ENCODE assay signal across 8 cellular contexts in genomic region chr6:149567194-149567586, GRCh38. TPM values are rescaled to one million over a fixed set of nuclear protein-coding genes. Genes with fewer than 3 reads are reported as not detected.
A peak's percentile ranks its signal among the peaks of the same experiment; 100 is the strongest.
DNase-seq lines count a peak whose midpoint lies in the region; ATAC-seq, FAIRE-seq and TF ChIP-seq lines count a peak whose summit lies in the region.

No MANE protein-coding gene starts in this region.

- no peak for FAIRE-seq in keratinocyte (lab: Jason Lieb, UNC)

- POLR2A ChIA-PET in activated CD8-positive, alpha-beta T cell treated with anti-CD3 and anti-CD28 coated beads, Interleukin-2, amount 10 ng/mL, durations not matched to agents 7 days and 5 days (lab: Charles Lee): no interaction called here

- 27% methylated on average over 12 of the region's 12 CpGs for WGBS in suprapubic skin

- no peak for TF ChIP-seq POLR2A in suprapubic skin (IDR thresholded peaks at IDR 0.05)

- H3K27ac ChIP-seq in keratinocyte (ENCODE audit: control insufficient read depth, insufficient read depth, low read length) (peak overlapping the region; percentile 82), suprapubic skin (peak overlapping the region; percentile 93)

- dilution Hi-C loops in keratinocyte (cut with MboI; ENCODE audit: extremely low pct_ligation_motif_present, low sequenced_read_pairs): no loop called here

- peaks cover 26% of the 10 kb centered on the region for H3K4me1 ChIP-seq in keratinocyte (ENCODE audit: control insufficient read depth, extremely low read depth, insufficient read depth, low read length)
- H3K4me1 ChIP-seq in suprapubic skin: peaks cover 20% of the 10 kb centered on the region

- H2AFZ ChIP-seq in keratinocyte (ENCODE audit: control insufficient read depth, low read length): peak overlapping the region; percentile 12

- H3K79me2 ChIP-seq in keratinocyte (ENCODE audit: control insufficient read depth, insufficient read depth, low read length): peaks cover 41% of the 10 kb centered on the region

- H3K36me3 ChIP-seq in keratinocyte (ENCODE audit: control insufficient read depth in 2 of 2, extremely low read depth in 1 of 2, insufficient read depth in 2 of 2, low read length in 2 of 2): no peaks in the 10 kb centered on the region
- no peaks in the 10 kb centered on the region for H3K36me3 ChIP-seq in suprapubic skin

- H3K4me3 ChIP-seq in keratinocyte (ENCODE audit: control insufficient read depth in 2 of 3, extremely low read depth in 1 of 3, insufficient read depth in 2 of 3, low read depth in 1 of 3, low read length in 3 of 3) (peak overlapping the region; percentile 65 to 93 (median 85)), suprapubic skin (peak overlapping the region; percentile 86)

- H3K4me3 Mint-ChIP-seq in T-helper 1 cell treated with Interleukin-12 subunit alpha and Interleukin-12 subunit beta and Interleukin-4 antibody, amounts not matched to agents 30 μg/mL and 1 μg/mL, for 36 hours: peak overlapping the region; percentile 87
- peak overlapping the region; percentile 95 for H3K4me3 Mint-ChIP-seq in activated CD8-positive, alpha-beta T cell treated with anti-CD3 and anti-CD28 coated beads, Interleukin-2, amount 10 ng/mL, durations not matched to agents 7 days and 5 days

- no peaks in the 10 kb centered on the region for H3K27me3 ChIP-seq in keratinocyte (ENCODE audit: control insufficient read depth, extremely low read depth, insufficient read depth, low read length)
- H3K27me3 ChIP-seq in suprapubic skin: no peaks in the 10 kb centered on the region

- peaks cover 16% of the 10 kb centered on the region for H3K4me1 Mint-ChIP-seq in T-helper 1 cell treated with Interleukin-12 subunit alpha and Interleukin-12 subunit beta and Interleukin-4 antibody, amounts not matched to agents 30 μg/mL and 1 μg/mL, for 36 hours (ENCODE audit: low read depth)
- peaks cover 24% of the 10 kb centered on the region for H3K4me1 Mint-ChIP-seq in activated CD8-positive, alpha-beta T cell treated with anti-CD3 and anti-CD28 coated beads, Interleukin-2, amount 10 ng/mL, durations not matched to agents 7 days and 5 days (ENCODE audit: low read depth)

- no peaks in the 10 kb centered on the region for H3K9me3 Mint-ChIP-seq in T-helper 1 cell treated with Interleukin-12 subunit alpha and Interleukin-12 subunit beta and Interleukin-4 antibody, amounts not matched to agents 30 μg/mL and 1 μg/mL, for 36 hours
- H3K9me3 Mint-ChIP-seq in activated CD8-positive, alpha-beta T cell treated with anti-CD3 and anti-CD28 coated beads, Interleukin-2, amount 10 ng/mL, durations not matched to agents 7 days and 5 days (ENCODE audit: insufficient read depth): no peaks in the 10 kb centered on the region

- TF ChIP-seq CTCF in keratinocyte (optimal IDR thresholded peaks at IDR 0.05 in 1 of 3, IDR thresholded peaks at IDR 0.05 in 1 of 3, conservative IDR thresholded peaks at IDR 0.05 in 1 of 3; ENCODE audit: extremely low read depth in 1 of 3, insufficient read depth in 2 of 3, low read length in 3 of 3) (no peak), suprapubic skin (IDR thresholded peaks at IDR 0.05) (no peak)

- no peaks in the 10 kb centered on the region for H3K36me3 Mint-ChIP-seq in T-helper 1 cell treated with Interleukin-12 subunit alpha and Interleukin-12 subunit beta and Interleukin-4 antibody, amounts not matched to agents 30 μg/mL and 1 μg/mL, for 36 hours (ENCODE audit: low read depth)
- H3K36me3 Mint-ChIP-seq in activated CD8-positive, alpha-beta T cell treated with anti-CD3 and anti-CD28 coated beads, Interleukin-2, amount 10 ng/mL, durations not matched to agents 7 days and 5 days (ENCODE audit: low read depth): no peaks in the 10 kb centered on the region

- no peak for DNase-seq in T-helper 1 cell
- no peak for DNase-seq in activated CD8-positive, alpha-beta T cell treated with anti-CD3 and anti-CD28 coated beads, Interleukin-2, amount 10 ng/mL, durations not matched to agents 7 days and 5 days
- DNase-seq in keratinocyte (ENCODE audit: low read depth, low spot score): no peak
- DNase-seq in suprapubic skin (ENCODE audit: low spot score in 2 of 2): no peak
- DNase-seq in Kasumi-1 (lab: John Stamatoyannopoulos, UW): no peak
- no peak for DNase-seq in GDM1 (lab: John Stamatoyannopoulos, UW)
- no peak for DNase-seq in DMS 273 treated with DMSO at 0.1 percent for 48 hours (lab: John Stamatoyannopoulos, UW)

- TF ChIP-seq EP300 in suprapubic skin (IDR thresholded peaks at IDR 0.05): no peak

- peak overlapping the region; percentile 97 for H3K4me2 ChIP-seq in keratinocyte (ENCODE audit: control insufficient read depth, extremely low read depth, insufficient read depth, low read depth, low read length)

- CTCF ChIA-PET in activated CD8-positive, alpha-beta T cell treated with anti-CD3 and anti-CD28 coated beads, Interleukin-2, amount 10 ng/mL, durations not matched to agents 7 days and 5 days (lab: Charles Lee): no interaction called here

- no peaks in the 10 kb centered on the region for H3K9me1 ChIP-seq in keratinocyte (ENCODE audit: control insufficient read depth, extremely low read depth, insufficient read depth, low read length)

- H3K27ac Mint-ChIP-seq in T-helper 1 cell treated with Interleukin-12 subunit alpha and Interleukin-12 subunit beta and Interleukin-4 antibody, amounts not matched to agents 30 μg/mL and 1 μg/mL, for 36 hours: no peak overlapping the region
- H3K27ac Mint-ChIP-seq in activated CD8-positive, alpha-beta T cell treated with anti-CD3 and anti-CD28 coated beads, Interleukin-2, amount 10 ng/mL, durations not matched to agents 7 days and 5 days: peak overlapping the region; percentile 88

- no peak for ATAC-seq in activated CD8-positive, alpha-beta T cell treated with anti-CD3 and anti-CD28 coated beads, Interleukin-2, amount 10 ng/mL, durations not matched to agents 7 days and 5 days

- H3K9ac ChIP-seq in keratinocyte (ENCODE audit: control insufficient read depth, extremely low read depth, insufficient read depth, low read length): peak overlapping the region; percentile 92

- peaks cover 6% of the 10 kb centered on the region for H3K27me3 Mint-ChIP-seq in T-helper 1 cell treated with Interleukin-12 subunit alpha and Interleukin-12 subunit beta and Interleukin-4 antibody, amounts not matched to agents 30 μg/mL and 1 μg/mL, for 36 hours (ENCODE audit: low read depth)
- no peaks in the 10 kb centered on the region for H3K27me3 Mint-ChIP-seq in activated CD8-positive, alpha-beta T cell treated with anti-CD3 and anti-CD28 coated beads, Interleukin-2, amount 10 ng/mL, durations not matched to agents 7 days and 5 days (ENCODE audit: low read depth)

- H3K9me3 ChIP-seq in keratinocyte (ENCODE audit: control insufficient read depth, low read depth, low read length): no peaks in the 10 kb centered on the region
- no peaks in the 10 kb centered on the region for H3K9me3 ChIP-seq in suprapubic skin

- no peaks in the 10 kb centered on the region for H4K20me1 ChIP-seq in keratinocyte (ENCODE audit: control insufficient read depth, extremely low read depth, insufficient read depth, low read length)

RNA-seq across cellular contexts. Expression of gene GINM1, which starts 1.0 kb away (rescaled TPM):
- 10 to 100 TPM; 17.8 to 18.6 TPM for total RNA-seq in activated CD8-positive, alpha-beta T cell treated with anti-CD3 and anti-CD28 coated beads, Interleukin-2, amount 10 ng/mL, durations not matched to agents 7 days and 5 days
- 16.4 to 29.7 TPM (median 28.9 TPM) in 3 replicates for polyA plus RNA-seq in keratinocyte
- polyA plus RNA-seq in keratinocyte (2011; ENCODE audit: low read depth): 18.8 TPM
- 18.5 and 29.4 TPM in 2 replicates for polyA plus RNA-seq in keratinocyte (2011; cell fraction: cytosol; rRNA removed)
- 20.3 and 26.7 TPM in 2 replicates for polyA plus RNA-seq in keratinocyte (2011; cell fraction: nucleus; rRNA removed)
- polyA plus RNA-seq in keratinocyte (2012; ENCODE audit: low replicate concordance): 27.3 and 29.2 TPM in 2 replicates
- polyA minus RNA-seq in keratinocyte: 4.5 to 9.9 TPM (median 5.6 TPM) in 3 replicates
- 16.7 TPM for polyA minus RNA-seq in keratinocyte (2011; cell fraction: cytosol; rRNA and poly(A)+ RNA removed)
- 10.1 and 16.3 TPM in 2 replicates for polyA minus RNA-seq in keratinocyte (2011; cell fraction: nucleus; rRNA and poly(A)+ RNA removed)
- 10 to 100 TPM; 24.9 to 43.8 (median 34.4) TPM for total RNA-seq in suprapubic skin

RNA-seq across cellular contexts. Expression of gene PPIL4, which starts 21.3 kb away (rescaled TPM):
- 10 to 100 TPM; 17.4 to 18.5 TPM for total RNA-seq in activated CD8-positive, alpha-beta T cell treated with anti-CD3 and anti-CD28 coated beads, Interleukin-2, amount 10 ng/mL, durations not matched to agents 7 days and 5 days
- 6.0 to 14.0 TPM (median 6.9 TPM) in 3 replicates for polyA plus RNA-seq in keratinocyte
- 64.2 TPM for polyA plus RNA-seq in keratinocyte (2011; ENCODE audit: low read depth)
- 5.8 and 7.9 TPM in 2 replicates for polyA plus RNA-seq in keratinocyte (2011; cell fraction: cytosol; rRNA removed)
- 8.0 and 15.5 TPM in 2 replicates for polyA plus RNA-seq in keratinocyte (2011; cell fraction: nucleus; rRNA removed)
- polyA plus RNA-seq in keratinocyte (2012; ENCODE audit: low replicate concordance): 16.2 and 18.7 TPM in 2 replicates
- 1.5 to 6.9 TPM (median 3.1 TPM) in 3 replicates for polyA minus RNA-seq in keratinocyte
- polyA minus RNA-seq in keratinocyte (2011; cell fraction: cytosol; rRNA and poly(A)+ RNA removed): 4.6 TPM
- polyA minus RNA-seq in keratinocyte (2011; cell fraction: nucleus; rRNA and poly(A)+ RNA removed): 3.8 and 9.5 TPM in 2 replicates
- total RNA-seq in suprapubic skin: 10 to 100 TPM; 15.6 to 39.9 (median 19.0) TPM
